Comparison of ENCODE assay signal across 14 cellular contexts in genomic region chr14:89033756-89034155, GRCh38.
DNase-seq lines count a peak whose midpoint lies in the region; TF ChIP-seq lines count a peak whose summit lies in the region.
"Had no signal": no experiment of that assay in that cellular context is flagged by ENCODE, and none has a peak within 500 bp of the region (broad histone marks: within the 10 kb centered on the region; RNA-seq: fewer than 3 reads in every experiment).

No MANE protein-coding gene starts in this region.

- no peak overlapping the region for H3K4me2 ChIP-seq in H9 (ENCODE audit: insufficient read depth, insufficient read length, low read length)
- H3K4me2 ChIP-seq: BLaER1 treated with 17β-estradiol and CSF1 and Interleukin-3, amounts not matched to agents 10 nM and 100 nM had no signal

- no peak overlapping the region for H2BK5ac ChIP-seq in H9 (ENCODE audit: insufficient read length, low read length)

- TF ChIP-seq POLR2A in esophagus muscularis mucosa (IDR thresholded peaks at IDR 0.05; ENCODE audit: low read depth): no peak

- no peak overlapping the region for H2BK12ac ChIP-seq in H9 (ENCODE audit: insufficient read length, low read depth, low read length)

- no peaks in the 10 kb centered on the region for H4K20me1 ChIP-seq in H9 (ENCODE audit: control insufficient read depth, insufficient read depth, insufficient read length)
- H4K20me1 ChIP-seq: BLaER1 treated with 17β-estradiol and CSF1 and Interleukin-3, amounts not matched to agents 10 nM and 100 nM had no signal

- intact Hi-C loops in activated CD4-positive, alpha-beta T cell treated with anti-CD3 and anti-CD28 coated beads, Interleukin-2, amount 10 ng/mL, durations not matched to agents 24 days and 14 days (cut with micrococcal nuclease): no loop called here
- intact Hi-C loops in esophagus muscularis mucosa (cut with DNase I): no loop called here
- intact Hi-C loops in activated T-helper 1 cell treated with anti-CD3 and anti-CD28 coated beads, Interleukin-12 subunit alpha, Interleukin-12 subunit beta, Interleukin-2, Interleukin-4 antibody, amounts not matched to agents 30 ng/mL and 10 ng/mL and 1 ng/mL, durations not matched to agents 14 hours and 24 hours and 36 hours (cut with micrococcal nuclease): no loop called here

- peak; percentile 34 for DNase-seq in activated CD4-positive, alpha-beta T cell treated with anti-CD3 and anti-CD28 coated beads, Interleukin-2, amount 10 ng/mL, durations not matched to agents 24 days and 14 days
- DNase-seq in activated CD4-positive, alpha-beta T cell treated with anti-CD3 and anti-CD28 coated beads for 1 hour: no peak
- DNase-seq in NCI-H748 treated with DMSO at 0.1 percent for 48 hours (lab: John Stamatoyannopoulos, UW) (peak; percentile 73), esophagus muscularis mucosa (ENCODE audit: extremely low spot score) (peak; percentile 31), H9 (no peak), NCI-H1048 (lab: John Stamatoyannopoulos, UW) (no peak)
- DNase-seq in activated T-helper 1 cell treated with anti-CD3 and anti-CD28 coated beads, Interleukin-12 subunit alpha, Interleukin-12 subunit beta, Interleukin-2, Interleukin-4 antibody, amounts not matched to agents 30 ng/mL and 10 ng/mL and 1 ng/mL, durations not matched to agents 14 hours and 24 hours and 36 hours (ENCODE audit: low spot score): no peak
- DNase-seq: CD8-positive, alpha-beta T cell; HFFc6; IMR-90; NCI-H1694 treated with DMSO at 0.1 percent for 48 hours; SW 1271 had no signal

- H4K5ac ChIP-seq in H9 (ENCODE audit: insufficient read length, low read depth, low read length): no peak overlapping the region

- no peak overlapping the region for H4K91ac ChIP-seq in H9 (ENCODE audit: insufficient read length, low read depth, low read length)

- no peak overlapping the region for H3K23ac ChIP-seq in H9 (ENCODE audit: insufficient read length, low read depth, low read length)

- H3K27me3 Mint-ChIP-seq in activated CD4-positive, alpha-beta T cell treated with anti-CD3 and anti-CD28 coated beads, Interleukin-2, amount 10 ng/mL, durations not matched to agents 24 days and 14 days: peaks cover 28% of the 10 kb centered on the region
- peaks cover 19% of the 10 kb centered on the region for H3K27me3 Mint-ChIP-seq in activated T-helper 1 cell treated with anti-CD3 and anti-CD28 coated beads, Interleukin-12 subunit alpha, Interleukin-12 subunit beta, Interleukin-2, Interleukin-4 antibody, amounts not matched to agents 30 ng/mL and 10 ng/mL and 1 ng/mL, durations not matched to agents 14 hours and 24 hours and 36 hours (ENCODE audit: insufficient read depth)
- H3K27me3 Mint-ChIP-seq in H9 (ENCODE audit: low read depth): peaks cover 45% of the 10 kb centered on the region

- H3K79me2 ChIP-seq in H9 (ENCODE audit: insufficient read depth, low read length): no peaks in the 10 kb centered on the region

- no peaks in the 10 kb centered on the region for H3K36me3 ChIP-seq in esophagus muscularis mucosa
- H3K36me3 ChIP-seq: BLaER1 treated with 17β-estradiol and CSF1 and Interleukin-3, amounts not matched to agents 10 nM and 100 nM had no signal

- no peak overlapping the region for H2BK20ac ChIP-seq in H9 (ENCODE audit: low read depth, low read length, poor library complexity, severe bottlenecking)

- no peaks in the 10 kb centered on the region for H3K79me1 ChIP-seq in H9 (ENCODE audit: insufficient read depth, low read depth, low read length, poor library complexity, severe bottlenecking)

- H3K4me3 ChIP-seq in esophagus muscularis mucosa: no peak overlapping the region
- H3K4me3 ChIP-seq: BLaER1 treated with 17β-estradiol and CSF1 and Interleukin-3, amounts not matched to agents 10 nM and 100 nM had no signal

- H3K4me1 ChIP-seq in esophagus muscularis mucosa: no peaks in the 10 kb centered on the region
- H3K4me1 ChIP-seq in H9 (ENCODE audit: insufficient read depth, low read length): no peaks in the 10 kb centered on the region
- H3K4me1 ChIP-seq: BLaER1 treated with 17β-estradiol and CSF1 and Interleukin-3, amounts not matched to agents 10 nM and 100 nM had no signal

- TF ChIP-seq CTCF in esophagus muscularis mucosa (IDR thresholded peaks at IDR 0.05) (no peak), H9 (conservative IDR thresholded peaks at IDR 0.05) (no peak)

- peaks cover 9% of the 10 kb centered on the region for H3K9me3 Mint-ChIP-seq in activated CD4-positive, alpha-beta T cell treated with anti-CD3 and anti-CD28 coated beads, Interleukin-2, amount 10 ng/mL, durations not matched to agents 24 days and 14 days
- peaks cover 4% of the 10 kb centered on the region for H3K9me3 Mint-ChIP-seq in activated T-helper 1 cell treated with anti-CD3 and anti-CD28 coated beads, Interleukin-12 subunit alpha, Interleukin-12 subunit beta, Interleukin-2, Interleukin-4 antibody, amounts not matched to agents 30 ng/mL and 10 ng/mL and 1 ng/mL, durations not matched to agents 14 hours and 24 hours and 36 hours
- peaks cover 10 to 14% of the 10 kb centered on the region in 2 experiments for H3K9me3 Mint-ChIP-seq in H9
- H3K9me3 Mint-ChIP-seq: CD8-positive, alpha-beta T cell; HFFc6 had no signal

- WGBS in esophagus muscularis mucosa: 90% methylated on average over 6 of the region's 6 CpGs
- WGBS in H9 (ENCODE audit: extremely low coverage, insufficient read length, low lambda C conversion rate): no CpG with 5 or more reads among the region's 6 CpGs

- H3K4me1 Mint-ChIP-seq in activated CD4-positive, alpha-beta T cell treated with anti-CD3 and anti-CD28 coated beads, Interleukin-2, amount 10 ng/mL, durations not matched to agents 24 days and 14 days: no peaks in the 10 kb centered on the region
- H3K4me1 Mint-ChIP-seq in activated T-helper 1 cell treated with anti-CD3 and anti-CD28 coated beads, Interleukin-12 subunit alpha, Interleukin-12 subunit beta, Interleukin-2, Interleukin-4 antibody, amounts not matched to agents 30 ng/mL and 10 ng/mL and 1 ng/mL, durations not matched to agents 14 hours and 24 hours and 36 hours (ENCODE audit: low read depth): no peaks in the 10 kb centered on the region
- no peaks in the 10 kb centered on the region for H3K4me1 Mint-ChIP-seq in H9

- H3K9ac ChIP-seq in H9 (ENCODE audit: extremely low read depth, insufficient read length, low read length): no peak overlapping the region
- H3K9ac ChIP-seq: BLaER1 treated with 17β-estradiol and CSF1 and Interleukin-3, amounts not matched to agents 10 nM and 100 nM had no signal

- H2AK5ac ChIP-seq in H9 (ENCODE audit: insufficient read length, low read length): no peak overlapping the region

- H3K27me3 ChIP-seq in esophagus muscularis mucosa (peaks cover 0 to 14% (median 0%) of the 10 kb centered on the region in 4 donors), H9 (ENCODE audit: insufficient read depth, low read length) (peaks cover 4% of the 10 kb centered on the region; the same call in 1 of the 2 replicates)
- H3K27me3 ChIP-seq: BLaER1 treated with 17β-estradiol and CSF1 and Interleukin-3, amounts not matched to agents 10 nM and 100 nM had no signal

- H3K27ac ChIP-seq in esophagus muscularis mucosa (replicated peaks in 1 of 4) (no peak overlapping the region), H9 (ENCODE audit: insufficient read length, low read depth, low read length) (no peak overlapping the region)
- H3K27ac ChIP-seq: BLaER1 treated with 17β-estradiol and CSF1 and Interleukin-3, amounts not matched to agents 10 nM and 100 nM; HL-60 had no signal

- no peak overlapping the region for H3K56ac ChIP-seq in H9 (ENCODE audit: insufficient read length, low read depth, low read length)

- no peak overlapping the region for H3K18ac ChIP-seq in H9 (ENCODE audit: insufficient read length, low read depth, low read length)

- H3K4ac ChIP-seq in H9 (ENCODE audit: low read depth, low read length): no peak overlapping the region

- H3K23me2 ChIP-seq in H9 (ENCODE audit: insufficient read length, low read depth, low read length, poor library complexity, severe bottlenecking): no peaks in the 10 kb centered on the region

- H3K14ac ChIP-seq in H9 (ENCODE audit: insufficient read depth, low read length): no peak overlapping the region

- no peak overlapping the region for H3T11ph ChIP-seq in H9 (ENCODE audit: low read length)

- no peak overlapping the region for H2BK15ac ChIP-seq in H9 (ENCODE audit: low read depth, low read length)

- H2AFZ ChIP-seq in H9 (ENCODE audit: low read length): no peak overlapping the region

- no peak overlapping the region for H3K4me3 Mint-ChIP-seq in activated CD4-positive, alpha-beta T cell treated with anti-CD3 and anti-CD28 coated beads, Interleukin-2, amount 10 ng/mL, durations not matched to agents 24 days and 14 days
- no peak overlapping the region for H3K4me3 Mint-ChIP-seq in activated T-helper 1 cell treated with anti-CD3 and anti-CD28 coated beads, Interleukin-12 subunit alpha, Interleukin-12 subunit beta, Interleukin-2, Interleukin-4 antibody, amounts not matched to agents 30 ng/mL and 10 ng/mL and 1 ng/mL, durations not matched to agents 14 hours and 24 hours and 36 hours
- H3K4me3 Mint-ChIP-seq in H9: no peak overlapping the region
- H3K4me3 Mint-ChIP-seq: CD8-positive, alpha-beta T cell; HFFc6 had no signal

- H4K8ac ChIP-seq in H9 (replicated peaks; ENCODE audit: insufficient read length, low read depth, low read length): no peak overlapping the region

- H2BK120ac ChIP-seq in H9 (ENCODE audit: low read depth, low read length, poor library complexity, severe bottlenecking): no peak overlapping the region

- no peak overlapping the region for H3K27ac Mint-ChIP-seq in activated CD4-positive, alpha-beta T cell treated with anti-CD3 and anti-CD28 coated beads, Interleukin-2, amount 10 ng/mL, durations not matched to agents 24 days and 14 days
- no peak overlapping the region for H3K27ac Mint-ChIP-seq in activated T-helper 1 cell treated with anti-CD3 and anti-CD28 coated beads, Interleukin-12 subunit alpha, Interleukin-12 subunit beta, Interleukin-2, Interleukin-4 antibody, amounts not matched to agents 30 ng/mL and 10 ng/mL and 1 ng/mL, durations not matched to agents 14 hours and 24 hours and 36 hours
- H3K27ac Mint-ChIP-seq in H9: no peak overlapping the region
- H3K27ac Mint-ChIP-seq: CD8-positive, alpha-beta T cell; HFFc6 had no signal

- H3K36me3 Mint-ChIP-seq in activated CD4-positive, alpha-beta T cell treated with anti-CD3 and anti-CD28 coated beads, Interleukin-2, amount 10 ng/mL, durations not matched to agents 24 days and 14 days (ENCODE audit: low read depth): no peaks in the 10 kb centered on the region
- no peaks in the 10 kb centered on the region for H3K36me3 Mint-ChIP-seq in activated T-helper 1 cell treated with anti-CD3 and anti-CD28 coated beads, Interleukin-12 subunit alpha, Interleukin-12 subunit beta, Interleukin-2, Interleukin-4 antibody, amounts not matched to agents 30 ng/mL and 10 ng/mL and 1 ng/mL, durations not matched to agents 14 hours and 24 hours and 36 hours (ENCODE audit: low read depth)
- H3K36me3 Mint-ChIP-seq in H9 (ENCODE audit: insufficient read depth in 1 of 3, low read depth in 3 of 3): peaks cover 0 to 7% (median 3%) of the 10 kb centered on the region in 3 experiments; a peak in 4 of 7 replicates
- H3K36me3 Mint-ChIP-seq: CD8-positive, alpha-beta T cell had no signal

- H3K9me3 ChIP-seq in esophagus muscularis mucosa (peaks cover 0 to 3% (median 0%) of the 10 kb centered on the region in 4 donors), H9 (ENCODE audit: control insufficient read depth, low read depth, low read length) (no peaks in the 10 kb centered on the region)
- H3K9me3 ChIP-seq: BLaER1 treated with 17β-estradiol and CSF1 and Interleukin-3, amounts not matched to agents 10 nM and 100 nM had no signal

- no peak for TF ChIP-seq EP300 in esophagus muscularis mucosa (IDR thresholded peaks at IDR 0.05)

Comparison
In these comparisons a context has a peak if more than half of its experiments do, and no peak if none do; other contexts are left out.
1. DNase-seq: peak in activated CD4-positive, alpha-beta T cell treated with anti-CD3 and anti-CD28 coated beads, Interleukin-2, amount 10 ng/mL, durations not matched to agents 24 days and 14 days (single experiment), NCI-H748 treated with DMSO at 0.1 percent for 48 hours (single experiment) and esophagus muscularis mucosa (single experiment); none in activated CD4-positive, alpha-beta T cell treated with anti-CD3 and anti-CD28 coated beads for 1 hour (single experiment), activated T-helper 1 cell treated with anti-CD3 and anti-CD28 coated beads, Interleukin-12 subunit alpha, Interleukin-12 subunit beta, Interleukin-2, Interleukin-4 antibody, amounts not matched to agents 30 ng/mL and 10 ng/mL and 1 ng/mL, durations not matched to agents 14 hours and 24 hours and 36 hours (single experiment), H9 (single experiment) and NCI-H1048 (single experiment).